In genomic region chr2:85583667-85584353, GRCh38 we compare ENCODE assay signal across 1 cellular context.
A peak's percentile ranks its signal among the peaks of the same experiment; 100 is the strongest.
TF ChIP-seq lines count a peak whose summit lies in the region.

No MANE protein-coding gene starts in this region.

TF ChIP-seq in HepG2, 621 proteins besides CTCF, POLR2A, EP300 and RAD21 (continued from another document):
- TF ChIP-seq, protein P1, sequence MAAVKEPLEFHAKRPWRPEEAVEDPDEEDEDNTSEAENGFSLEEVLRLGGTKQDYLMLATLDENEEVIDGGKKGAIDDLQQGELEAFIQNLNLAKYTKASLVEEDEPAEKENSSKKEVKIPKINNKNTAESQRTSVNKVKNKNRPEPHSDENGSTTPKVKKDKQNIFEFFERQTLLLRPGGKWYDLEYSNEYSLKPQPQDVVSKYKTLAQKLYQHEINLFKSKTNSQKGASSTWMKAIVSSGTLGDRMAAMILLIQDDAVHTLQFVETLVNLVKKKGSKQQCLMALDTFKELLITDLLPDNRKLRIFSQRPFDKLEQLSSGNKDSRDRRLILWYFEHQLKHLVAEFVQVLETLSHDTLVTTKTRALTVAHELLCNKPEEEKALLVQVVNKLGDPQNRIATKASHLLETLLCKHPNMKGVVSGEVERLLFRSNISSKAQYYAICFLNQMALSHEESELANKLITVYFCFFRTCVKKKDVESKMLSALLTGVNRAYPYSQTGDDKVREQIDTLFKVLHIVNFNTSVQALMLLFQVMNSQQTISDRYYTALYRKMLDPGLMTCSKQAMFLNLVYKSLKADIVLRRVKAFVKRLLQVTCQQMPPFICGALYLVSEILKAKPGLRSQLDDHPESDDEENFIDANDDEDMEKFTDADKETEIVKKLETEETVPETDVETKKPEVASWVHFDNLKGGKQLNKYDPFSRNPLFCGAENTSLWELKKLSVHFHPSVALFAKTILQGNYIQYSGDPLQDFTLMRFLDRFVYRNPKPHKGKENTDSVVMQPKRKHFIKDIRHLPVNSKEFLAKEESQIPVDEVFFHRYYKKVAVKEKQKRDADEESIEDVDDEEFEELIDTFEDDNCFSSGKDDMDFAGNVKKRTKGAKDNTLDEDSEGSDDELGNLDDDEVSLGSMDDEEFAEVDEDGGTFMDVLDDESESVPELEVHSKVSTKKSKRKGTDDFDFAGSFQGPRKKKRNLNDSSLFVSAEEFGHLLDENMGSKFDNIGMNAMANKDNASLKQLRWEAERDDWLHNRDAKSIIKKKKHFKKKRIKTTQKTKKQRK (IDR thresholded peaks at IDR 0.05; ENCODE audit: low read length) = no peak
- no peak for TF ChIP-seq AKAP8 (CRISPR knock-in tag; IDR thresholded peaks at IDR 0.05)
- no peak for TF ChIP-seq RFXAP (CRISPR knock-in tag; IDR thresholded peaks at IDR 0.05; ENCODE audit: borderline replicate concordance)
- no peak for TF ChIP-seq ZNF121 (CRISPR knock-in tag; IDR thresholded peaks at IDR 0.05)
- no peak for TF ChIP-seq ZNF235 (CRISPR knock-in tag; IDR thresholded peaks at IDR 0.05; ENCODE audit: borderline replicate concordance)
- no peak; the same call in 1 of the 2 replicates for TF ChIP-seq TBX2 (CRISPR knock-in tag; IDR thresholded peaks at IDR 0.05; ENCODE audit: borderline replicate concordance)
- no peak for TF ChIP-seq EHMT2 (IDR thresholded peaks at IDR 0.05; ENCODE audit: borderline replicate concordance, low read depth, low read length)
- TF ChIP-seq FOXA1 (IDR thresholded peaks at IDR 0.05) = no peak
- TF ChIP-seq FOXA1 (CRISPR knock-in tag; IDR thresholded peaks at IDR 0.05) = no peak
- no peak for TF ChIP-seq ZNF772 (CRISPR knock-in tag; IDR thresholded peaks at IDR 0.05)
- peak; percentile 28; the same call in 1 of the 2 replicates for TF ChIP-seq MED1 (CRISPR knock-in tag; IDR thresholded peaks at IDR 0.05)
- TF ChIP-seq ZNF546 (CRISPR knock-in tag; conservative IDR thresholded peaks at IDR 0.05) = no peak
- 0 out of 2 replicates have a peak, but pooled peaks have one; percentile 8 for TF ChIP-seq RARA (CRISPR knock-in tag; IDR thresholded peaks at IDR 0.05)
- TF ChIP-seq ZSCAN25 (CRISPR knock-in tag; IDR thresholded peaks at IDR 0.05) = no peak
- TF ChIP-seq NFATC3 (CRISPR knock-in tag; IDR thresholded peaks at IDR 0.05) = no peak
- no peak for TF ChIP-seq HNF1B (CRISPR knock-in tag; IDR thresholded peaks at IDR 0.05)
- no peak for TF ChIP-seq ZNF75D (CRISPR knock-in tag; IDR thresholded peaks at IDR 0.05; ENCODE audit: borderline replicate concordance)
- TF ChIP-seq REPIN1 (CRISPR knock-in tag; IDR thresholded peaks at IDR 0.05; ENCODE audit: borderline replicate concordance, low read depth) = no peak
- TF ChIP-seq ZKSCAN5 (CRISPR knock-in tag; IDR thresholded peaks at IDR 0.05) = no peak
- TF ChIP-seq ZFP41 (CRISPR knock-in tag; IDR thresholded peaks at IDR 0.05; ENCODE audit: borderline replicate concordance) = no peak
- TF ChIP-seq TCF7L2 (IDR thresholded peaks at IDR 0.05; ENCODE audit: low read depth, low read length) = no peak
- TF ChIP-seq SYNCRIP (IDR thresholded peaks at IDR 0.05; ENCODE audit: insufficient read depth, low read depth, low read length) = no peak
- TF ChIP-seq, protein P2, sequence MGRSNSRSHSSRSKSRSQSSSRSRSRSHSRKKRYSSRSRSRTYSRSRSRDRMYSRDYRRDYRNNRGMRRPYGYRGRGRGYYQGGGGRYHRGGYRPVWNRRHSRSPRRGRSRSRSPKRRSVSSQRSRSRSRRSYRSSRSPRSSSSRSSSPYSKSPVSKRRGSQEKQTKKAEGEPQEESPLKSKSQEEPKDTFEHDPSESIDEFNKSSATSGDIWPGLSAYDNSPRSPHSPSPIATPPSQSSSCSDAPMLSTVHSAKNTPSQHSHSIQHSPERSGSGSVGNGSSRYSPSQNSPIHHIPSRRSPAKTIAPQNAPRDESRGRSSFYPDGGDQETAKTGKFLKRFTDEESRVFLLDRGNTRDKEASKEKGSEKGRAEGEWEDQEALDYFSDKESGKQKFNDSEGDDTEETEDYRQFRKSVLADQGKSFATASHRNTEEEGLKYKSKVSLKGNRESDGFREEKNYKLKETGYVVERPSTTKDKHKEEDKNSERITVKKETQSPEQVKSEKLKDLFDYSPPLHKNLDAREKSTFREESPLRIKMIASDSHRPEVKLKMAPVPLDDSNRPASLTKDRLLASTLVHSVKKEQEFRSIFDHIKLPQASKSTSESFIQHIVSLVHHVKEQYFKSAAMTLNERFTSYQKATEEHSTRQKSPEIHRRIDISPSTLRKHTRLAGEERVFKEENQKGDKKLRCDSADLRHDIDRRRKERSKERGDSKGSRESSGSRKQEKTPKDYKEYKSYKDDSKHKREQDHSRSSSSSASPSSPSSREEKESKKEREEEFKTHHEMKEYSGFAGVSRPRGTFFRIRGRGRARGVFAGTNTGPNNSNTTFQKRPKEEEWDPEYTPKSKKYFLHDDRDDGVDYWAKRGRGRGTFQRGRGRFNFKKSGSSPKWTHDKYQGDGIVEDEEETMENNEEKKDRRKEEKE (IDR thresholded peaks at IDR 0.05) = no peak
- TF ChIP-seq, protein P3, sequence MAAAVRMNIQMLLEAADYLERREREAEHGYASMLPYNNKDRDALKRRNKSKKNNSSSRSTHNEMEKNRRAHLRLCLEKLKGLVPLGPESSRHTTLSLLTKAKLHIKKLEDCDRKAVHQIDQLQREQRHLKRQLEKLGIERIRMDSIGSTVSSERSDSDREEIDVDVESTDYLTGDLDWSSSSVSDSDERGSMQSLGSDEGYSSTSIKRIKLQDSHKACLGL (CRISPR knock-in tag; IDR thresholded peaks at IDR 0.05) = no peak
- no peak for TF ChIP-seq ZNF709 (CRISPR knock-in tag; IDR thresholded peaks at IDR 0.05)
- no peak for TF ChIP-seq ISL2 (CRISPR knock-in tag; IDR thresholded peaks at IDR 0.05)
